ENCODE assay signal across 6 cellular contexts in the genomic region with DNA sequence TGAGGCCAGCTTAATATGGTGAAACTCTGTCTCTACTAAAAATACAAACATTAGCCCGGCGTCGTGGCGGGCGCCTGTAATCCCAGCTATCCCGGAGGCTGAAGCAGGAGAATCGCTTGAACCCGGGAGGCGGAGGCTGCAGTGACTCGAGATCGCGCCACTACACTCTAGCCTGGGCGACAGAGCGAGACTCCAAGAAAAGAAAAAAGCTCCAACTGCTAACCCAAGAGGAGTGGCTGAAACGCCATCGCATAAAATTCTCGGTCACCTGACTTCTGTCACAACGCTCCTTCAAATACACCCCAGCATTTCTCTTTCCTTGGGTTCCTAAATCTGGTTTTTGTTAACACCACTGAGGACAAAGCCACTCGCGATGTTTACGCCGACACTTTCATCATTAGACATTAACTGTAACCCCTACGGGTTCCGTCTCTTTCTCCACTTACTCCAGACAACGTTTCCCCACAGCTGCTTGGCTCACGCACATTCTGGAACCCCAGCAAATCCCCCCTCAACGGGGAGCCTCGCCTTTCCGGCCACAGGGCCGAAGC. TPM values are rescaled to one million over a fixed set of nuclear protein-coding genes. Genes with fewer than 3 reads are reported as not detected.
A peak's percentile ranks its signal among the peaks of the same experiment; 100 is the strongest.
DNase-seq lines count a peak whose midpoint lies in the region; ATAC-seq, FAIRE-seq and TF ChIP-seq lines count a peak whose summit lies in the region.

No MANE protein-coding gene starts in this region.

- H3K4me2 ChIP-seq in H9 (ENCODE audit: insufficient read depth, insufficient read length, low read length): peak overlapping the region; percentile 72
- H3K4me2 ChIP-seq in keratinocyte (ENCODE audit: control insufficient read depth, extremely low read depth, insufficient read depth, low read depth, low read length): peak overlapping the region; percentile 84

- peak overlapping the region; percentile 97 for H3K9ac ChIP-seq in H9 (ENCODE audit: extremely low read depth, insufficient read length, low read length)
- H3K9ac ChIP-seq in keratinocyte (ENCODE audit: control insufficient read depth, extremely low read depth, insufficient read depth, low read length): peak overlapping the region; percentile 98

- H2BK12ac ChIP-seq in H9 (ENCODE audit: insufficient read length, low read depth, low read length): no peak overlapping the region

- peak overlapping the region; percentile 8 for H4K5ac ChIP-seq in H9 (ENCODE audit: insufficient read length, low read depth, low read length)

- H3K27me3 Mint-ChIP-seq in H9 (ENCODE audit: low read depth) (no peaks in the 10 kb centered on the region), WTC11 (ENCODE audit: low read depth) (no peaks in the 10 kb centered on the region)

- H4K20me1 ChIP-seq in H9 (ENCODE audit: control insufficient read depth, insufficient read depth, insufficient read length): no peaks in the 10 kb centered on the region
- no peaks in the 10 kb centered on the region for H4K20me1 ChIP-seq in keratinocyte (ENCODE audit: control insufficient read depth, extremely low read depth, insufficient read depth, low read length)

- H3K36me3 ChIP-seq in keratinocyte (ENCODE audit: control insufficient read depth in 2 of 2, extremely low read depth in 1 of 2, insufficient read depth in 2 of 2, low read length in 2 of 2): peaks cover 4 to 19% of the 10 kb centered on the region in 2 experiments
- H3K36me3 ChIP-seq in uterus: no peaks in the 10 kb centered on the region

- H3K27ac Mint-ChIP-seq in H9 (peak overlapping the region; percentile 98 to 99 (median 99)), WTC11 (peak overlapping the region; percentile 99)

- no peak overlapping the region for H2AFZ ChIP-seq in H9 (ENCODE audit: low read length)
- H2AFZ ChIP-seq in keratinocyte (ENCODE audit: control insufficient read depth, low read length): peak overlapping the region; percentile 29

- peak overlapping the region; percentile 2 for H2AK5ac ChIP-seq in H9 (ENCODE audit: insufficient read length, low read length)

- H3K4me3 ChIP-seq in keratinocyte (ENCODE audit: control insufficient read depth in 2 of 3, extremely low read depth in 1 of 3, insufficient read depth in 2 of 3, low read depth in 1 of 3, low read length in 3 of 3) (peak overlapping the region; percentile 79 to 92 (median 89)), uterus (peak overlapping the region; percentile 97 to 100)

- H3K27ac ChIP-seq in C4-2B (peak overlapping the region; percentile 98), H9 (ENCODE audit: insufficient read length, low read depth, low read length) (peak overlapping the region; percentile 36), keratinocyte (ENCODE audit: control insufficient read depth, insufficient read depth, low read length) (peak overlapping the region; percentile 96), uterus (peak overlapping the region; percentile 100)

- H3K79me1 ChIP-seq in H9 (ENCODE audit: insufficient read depth, low read depth, low read length, poor library complexity, severe bottlenecking): peaks cover 1% of the 10 kb centered on the region

- POLR2A ChIA-PET in WTC11 (lab: Charles Lee): interaction anchor here (0.7 to 2.8 kb wide), 10 partner anchors 15 to 294 kb away, joined by 3 to 21 read pairs (median 5); a partner anchor contains a TSS

- peaks cover 10% of the 10 kb centered on the region for H3K23me2 ChIP-seq in H9 (ENCODE audit: insufficient read length, low read depth, low read length, poor library complexity, severe bottlenecking)

- peak overlapping the region; percentile 43 for H2BK5ac ChIP-seq in H9 (ENCODE audit: insufficient read length, low read length)

- H3K4me3 Mint-ChIP-seq in H9 (peak overlapping the region; percentile 94 to 97), WTC11 (peak overlapping the region; percentile 97)

- TF ChIP-seq CTCF in C4-2B (conservative IDR thresholded peaks at IDR 0.05): no peak
- no peak for TF ChIP-seq CTCF in H9 (conservative IDR thresholded peaks at IDR 0.05)
- no peak for TF ChIP-seq CTCF in WTC11 (IDR thresholded peaks at IDR 0.05)
- no peak for TF ChIP-seq CTCF in keratinocyte (optimal IDR thresholded peaks at IDR 0.05 in 1 of 3, IDR thresholded peaks at IDR 0.05 in 1 of 3, conservative IDR thresholded peaks at IDR 0.05 in 1 of 3; ENCODE audit: extremely low read depth in 1 of 3, insufficient read depth in 2 of 3, low read length in 3 of 3)
- no peak for TF ChIP-seq CTCF in uterus (IDR thresholded peaks at IDR 0.05)

- peaks cover 25% of the 10 kb centered on the region; the same call in 1 of the 2 replicates for H3K79me2 ChIP-seq in H9 (ENCODE audit: insufficient read depth, low read length)
- peaks cover 57% of the 10 kb centered on the region for H3K79me2 ChIP-seq in keratinocyte (ENCODE audit: control insufficient read depth, insufficient read depth, low read length)

- dilution Hi-C loops in keratinocyte (cut with MboI; ENCODE audit: extremely low pct_ligation_motif_present, low sequenced_read_pairs): no loop called here

- WGBS in H9 (ENCODE audit: extremely low coverage, insufficient read length, low lambda C conversion rate): no CpG with 5 or more reads among the region's 30 CpGs

- intact Hi-C loops in uterus (cut with DNase I; ENCODE audit: low total_unique reads): no loop called here

- peak overlapping the region; percentile 94 for H3K14ac ChIP-seq in H9 (ENCODE audit: insufficient read depth, low read length)

- no peak overlapping the region for H3T11ph ChIP-seq in H9 (ENCODE audit: low read length)

- CTCF ChIA-PET in WTC11 (lab: Charles Lee): interaction anchor here (0.9 to 2.4 kb wide), 4 partner anchors 38 to 884 kb away, joined by 3 to 13 read pairs (median 6); a partner anchor contains a TSS

- ATAC-seq in WTC11: no peak
- no peak for ATAC-seq in HG03175 (IDR thresholded peaks at IDR 0.05; ENCODE audit: unreplicated experiment)

- H2BK20ac ChIP-seq in H9 (ENCODE audit: low read depth, low read length, poor library complexity, severe bottlenecking): no peak overlapping the region

- no peak overlapping the region for H3K23ac ChIP-seq in H9 (ENCODE audit: insufficient read length, low read depth, low read length)

- H3K4me1 ChIP-seq in H9 (ENCODE audit: insufficient read depth, low read length) (no peaks in the 10 kb centered on the region), keratinocyte (ENCODE audit: control insufficient read depth, extremely low read depth, insufficient read depth, low read length) (peaks cover 23% of the 10 kb centered on the region), uterus (peaks cover 3 to 9% of the 10 kb centered on the region in 2 donors)

- H4K8ac ChIP-seq in H9 (replicated peaks; ENCODE audit: insufficient read length, low read depth, low read length): peak overlapping the region; percentile 34

- FAIRE-seq in keratinocyte (lab: Jason Lieb, UNC): peak; percentile 5

- H4K91ac ChIP-seq in H9 (ENCODE audit: insufficient read length, low read depth, low read length): peak overlapping the region; percentile 53

- no peaks in the 10 kb centered on the region for H3K9me3 ChIP-seq in H9 (ENCODE audit: control insufficient read depth, low read depth, low read length)
- H3K9me3 ChIP-seq in keratinocyte (ENCODE audit: control insufficient read depth, low read depth, low read length): no peaks in the 10 kb centered on the region
- no peaks in the 10 kb centered on the region for H3K9me3 ChIP-seq in uterus

- peak overlapping the region; percentile 12 for H3K18ac ChIP-seq in H9 (ENCODE audit: insufficient read length, low read depth, low read length)

- H3K27me3 ChIP-seq in H9 (ENCODE audit: insufficient read depth, low read length): no peaks in the 10 kb centered on the region
- H3K27me3 ChIP-seq in keratinocyte (ENCODE audit: control insufficient read depth, extremely low read depth, insufficient read depth, low read length): no peaks in the 10 kb centered on the region
- H3K27me3 ChIP-seq in uterus: no peaks in the 10 kb centered on the region

- no peak overlapping the region for H2BK15ac ChIP-seq in H9 (ENCODE audit: low read depth, low read length)

- no peak for DNase-seq in H9
- no peak for DNase-seq in WTC11 (ENCODE audit: low spot score)
- DNase-seq in keratinocyte (ENCODE audit: low read depth, low spot score): no peak
- DNase-seq in uterus: no peak

- no peaks in the 10 kb centered on the region for H3K9me3 Mint-ChIP-seq in H9
- no peaks in the 10 kb centered on the region for H3K9me3 Mint-ChIP-seq in WTC11

- peaks cover 22 to 23% of the 10 kb centered on the region in 2 experiments for H3K4me1 Mint-ChIP-seq in H9
- peaks cover 24% of the 10 kb centered on the region for H3K4me1 Mint-ChIP-seq in WTC11

- no peak overlapping the region for H2BK120ac ChIP-seq in H9 (ENCODE audit: low read depth, low read length, poor library complexity, severe bottlenecking)

- H3K36me3 Mint-ChIP-seq in H9 (ENCODE audit: insufficient read depth in 1 of 3, low read depth in 3 of 3): peaks cover 18 to 39% (median 35%) of the 10 kb centered on the region in 3 experiments
- H3K36me3 Mint-ChIP-seq in WTC11: peaks cover 28% of the 10 kb centered on the region

- TF ChIP-seq POLR2A in uterus (IDR thresholded peaks at IDR 0.05): no peak

- H3K4ac ChIP-seq in H9 (ENCODE audit: low read depth, low read length): no peak overlapping the region; the same call in 1 of the 2 replicates

- H3K56ac ChIP-seq in H9 (ENCODE audit: insufficient read length, low read depth, low read length): peak overlapping the region; percentile 64

- no peaks in the 10 kb centered on the region for H3K9me1 ChIP-seq in keratinocyte (ENCODE audit: control insufficient read depth, extremely low read depth, insufficient read depth, low read length)

RNA-seq across cellular contexts. Expression of a gene that starts 0.7 kb away (rescaled TPM):
- 46.8 and 49.4 TPM in 2 replicates for total RNA-seq in H9 (2021)
- total RNA-seq in WTC11 (2021): 25.5 to 29.5 TPM (median 25.7 TPM) in 3 replicates
- 40.2 to 70.4 TPM (median 48.0 TPM) in 3 replicates for polyA plus RNA-seq in keratinocyte
- polyA plus RNA-seq in keratinocyte (2011; ENCODE audit: low read depth): 350 TPM
- polyA plus RNA-seq in keratinocyte (2011; cell fraction: cytosol; rRNA removed): 11.0 and 26.5 TPM in 2 replicates
- polyA plus RNA-seq in keratinocyte (2011; cell fraction: nucleus; rRNA removed): 83.7 and 132 TPM in 2 replicates
- 31.6 and 131 TPM in 2 replicates for polyA plus RNA-seq in keratinocyte (2012; ENCODE audit: low replicate concordance)
- 6.5 to 35.2 TPM (median 14.1 TPM) in 3 replicates for polyA minus RNA-seq in keratinocyte
- 18.4 TPM for polyA minus RNA-seq in keratinocyte (2011; cell fraction: cytosol; rRNA and poly(A)+ RNA removed)
- polyA minus RNA-seq in keratinocyte (2011; cell fraction: nucleus; rRNA and poly(A)+ RNA removed): 29.6 and 52.5 TPM in 2 replicates
- 100 to 1,000 TPM; 187 to 265 (median 234) TPM for total RNA-seq in uterus

RNA-seq across cellular contexts. Expression of a gene that starts 25.1 kb away (rescaled TPM):
- 56.5 and 63.4 TPM in 2 replicates for total RNA-seq in H9 (2021)
- total RNA-seq in WTC11 (2021): 39.3 to 51.8 TPM (median 49.9 TPM) in 3 replicates
- polyA plus RNA-seq in keratinocyte: 28.1 to 84.0 TPM (median 47.2 TPM) in 3 replicates
- polyA plus RNA-seq in keratinocyte (2011; ENCODE audit: low read depth): 20.9 TPM
- polyA plus RNA-seq in keratinocyte (2011; cell fraction: cytosol; rRNA removed): 33.4 and 67.0 TPM in 2 replicates
- polyA plus RNA-seq in keratinocyte (2011; cell fraction: nucleus; rRNA removed): 54.6 and 68.2 TPM in 2 replicates
- 23.7 and 41.7 TPM in 2 replicates for polyA plus RNA-seq in keratinocyte (2012; ENCODE audit: low replicate concordance)
- 3.8 to 20.6 TPM (median 14.0 TPM) in 3 replicates for polyA minus RNA-seq in keratinocyte
- polyA minus RNA-seq in keratinocyte (2011; cell fraction: cytosol; rRNA and poly(A)+ RNA removed): 9.6 TPM
- polyA minus RNA-seq in keratinocyte (2011; cell fraction: nucleus; rRNA and poly(A)+ RNA removed): 4.7 and 12.2 TPM in 2 replicates
- 10 to 100 TPM in 3 of 4 donors, under 1 TPM in 1; 0.59 to 76.8 (median 27.5) TPM for total RNA-seq in uterus

RNA-seq across cellular contexts. Expression of a gene that starts 25.4 kb away (rescaled TPM):
- 55.4 and 56.5 TPM in 2 replicates for total RNA-seq in H9 (2021)
- 49.1 to 51.2 TPM (median 50.6 TPM) in 3 replicates for total RNA-seq in WTC11 (2021)
- polyA plus RNA-seq in keratinocyte: 44.8 to 67.1 TPM (median 49.8 TPM) in 3 replicates
- 14.2 TPM for polyA plus RNA-seq in keratinocyte (2011; ENCODE audit: low read depth)
- polyA plus RNA-seq in keratinocyte (2011; cell fraction: cytosol; rRNA removed): 33.7 and 56.0 TPM in 2 replicates
- polyA plus RNA-seq in keratinocyte (2011; cell fraction: nucleus; rRNA removed): 60.0 and 66.0 TPM in 2 replicates
- polyA plus RNA-seq in keratinocyte (2012; ENCODE audit: low replicate concordance): 19.1 and 20.0 TPM in 2 replicates
- 24.5 to 43.9 TPM (median 29.9 TPM) in 3 replicates for polyA minus RNA-seq in keratinocyte
- 16.1 TPM for polyA minus RNA-seq in keratinocyte (2011; cell fraction: cytosol; rRNA and poly(A)+ RNA removed)
- 19.4 and 23.4 TPM in 2 replicates for polyA minus RNA-seq in keratinocyte (2011; cell fraction: nucleus; rRNA and poly(A)+ RNA removed)
- 10 to 100 TPM; 20.7 to 78.2 (median 45.2) TPM for total RNA-seq in uterus

RNA-seq across cellular contexts. Expression of a gene that starts 52.0 kb away (rescaled TPM):
- total RNA-seq in H9 (2021) (366 and 370 TPM in 2 replicates), WTC11 (2021) (191 to 255 TPM (median 208 TPM) in 3 replicates), uterus (100 to 1,000 TPM in 2 of 4 donors, 10 to 100 TPM in 2; 39.2 to 322 (median 129) TPM)
- 297 to 402 TPM (median 326 TPM) in 3 replicates for polyA plus RNA-seq in keratinocyte
- 552 TPM for polyA plus RNA-seq in keratinocyte (2011; ENCODE audit: low read depth)
- 254 and 501 TPM in 2 replicates for polyA plus RNA-seq in keratinocyte (2011; cell fraction: cytosol; rRNA removed)
- polyA plus RNA-seq in keratinocyte (2011; cell fraction: nucleus; rRNA removed): 251 and 289 TPM in 2 replicates
- polyA plus RNA-seq in keratinocyte (2012; ENCODE audit: low replicate concordance): 318 and 409 TPM in 2 replicates
- 283 to 517 TPM (median 357 TPM) in 3 replicates for polyA minus RNA-seq in keratinocyte
- polyA minus RNA-seq in keratinocyte (2011; cell fraction: cytosol; rRNA and poly(A)+ RNA removed): 315 TPM
- 128 and 247 TPM in 2 replicates for polyA minus RNA-seq in keratinocyte (2011; cell fraction: nucleus; rRNA and poly(A)+ RNA removed)

Comparison
In these comparisons a context has a peak if more than half of its experiments do, and no peak if none do; other contexts are left out.
1. H3K27ac ChIP-seq: peak in every context shown above with its lines; median percentile 100 in uterus; 98 in C4-2B; 96 in keratinocyte; 36 in H9.